Comparison of ENCODE assay signal across 10 cellular contexts in the genomic region with DNA sequence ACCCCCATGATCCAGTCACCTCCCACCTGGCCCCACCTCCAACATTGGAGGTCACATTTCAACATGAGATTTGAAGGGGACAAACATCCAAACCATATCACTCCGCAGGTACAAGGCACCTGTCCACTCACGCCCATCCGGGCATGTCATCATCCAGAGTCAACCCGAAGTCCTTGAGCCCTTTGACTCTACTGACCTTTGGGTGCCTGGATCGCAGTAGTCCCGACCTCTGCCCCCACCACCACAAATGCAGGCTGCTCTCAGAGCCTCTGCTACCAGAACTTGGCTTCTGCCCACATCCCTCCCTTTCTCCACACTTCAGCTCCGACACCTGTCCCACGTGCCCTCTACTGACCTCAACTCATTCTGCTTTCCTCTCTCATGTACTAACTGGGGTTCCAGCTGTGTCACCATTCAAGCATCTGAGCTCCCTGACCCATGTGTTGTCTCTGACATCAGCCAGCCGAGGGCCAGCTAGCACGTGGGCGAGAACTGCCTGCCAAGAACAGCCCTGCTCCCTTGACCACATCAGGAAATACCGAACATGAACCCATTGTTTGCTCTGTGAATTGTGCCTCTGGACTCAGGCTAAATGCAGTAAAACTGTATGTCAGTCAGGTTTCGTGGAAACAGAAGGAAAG.
DNase-seq lines count a peak whose midpoint lies in the region; ATAC-seq, FAIRE-seq and TF ChIP-seq lines count a peak whose summit lies in the region.
"Had no signal": no experiment of that assay in that cellular context is flagged by ENCODE, and none has a peak within 500 bp of the region (broad histone marks: within the 10 kb centered on the region; RNA-seq: fewer than 3 reads in every experiment).

No MANE protein-coding gene starts in this region.

- H3K36me3 ChIP-seq in lower lobe of right lung (no peaks in the 10 kb centered on the region), vagina (no peaks in the 10 kb centered on the region)

- TF ChIP-seq RAD21 in A549 (conservative IDR thresholded peaks at IDR 0.05 in 1 of 2, IDR thresholded peaks at IDR 0.05 in 1 of 2): no peak

- POLR2A ChIA-PET in A549 (lab: Yijun Ruan, JAX): no interaction called here

- FAIRE-seq in A549 (lab: Jason Lieb, UNC): no peak
- FAIRE-seq in GM12892 (lab: Jason Lieb, UNC): no peak

- TF ChIP-seq POLR2A in A549 (IDR thresholded peaks at IDR 0.05; ENCODE audit: low read length): no peak
- TF ChIP-seq POLR2A in GM12892 (IDR thresholded peaks at IDR 0.05; ENCODE audit: low read depth, low read length): no peak
- no peak for TF ChIP-seq POLR2A in vagina (IDR thresholded peaks at IDR 0.05)

- DNase-seq in A549 (ENCODE audit: low read depth in 1 of 2, low spot score in 1 of 2): peak in 1 of 2 experiments; percentile 45
- DNase-seq in NCI-H1092 (lab: John Stamatoyannopoulos, UW): peak; percentile 42
- peak; percentile 77 for DNase-seq in coronary artery (ENCODE audit: low spot score)
- DNase-seq in lower lobe of right lung: peak; percentile 51
- no peak for DNase-seq in DMS 273 (lab: John Stamatoyannopoulos, UW; ENCODE audit: unreplicated experiment)
- no peak for DNase-seq in GM12892 (ENCODE audit: insufficient read length)
- no peak for DNase-seq in vagina (ENCODE audit: extremely low spot score in 2 of 2)
- DNase-seq: NCI-H524 treated with DMSO at 0.1 percent for 48 hours had no signal

- CTCF ChIA-PET in A549 (lab: Yijun Ruan, JAX): interaction anchor here (1.4 kb wide), 1 partner anchor 388 kb away, joined by 3 read pairs; no protein-coding TSS in a partner anchor

- H3K27ac ChIP-seq in A549: peak overlapping the region in 1 of 2 experiments; percentile 35; a peak in 1 of 6 replicates
- H3K27ac ChIP-seq in coronary artery: peak overlapping the region in 1 of 2 donors; percentile 51
- H3K27ac ChIP-seq in lower lobe of right lung: no peak overlapping the region
- H3K27ac ChIP-seq in vagina: no peak overlapping the region

- H3K4me2 ChIP-seq in A549: peak overlapping the region; percentile 26; the same call in 1 of the 3 replicates
- H3K4me2 ChIP-seq: GM23338 had no signal

- H3K9me3 ChIP-seq in A549 (no peaks in the 10 kb centered on the region), lower lobe of right lung (no peaks in the 10 kb centered on the region), vagina (no peaks in the 10 kb centered on the region)

- TF ChIP-seq EP300 in A549 (IDR thresholded peaks at IDR 0.05): no peak

- H3K27me3 ChIP-seq in lower lobe of right lung (ENCODE audit: low read depth): no peaks in the 10 kb centered on the region
- no peaks in the 10 kb centered on the region for H3K27me3 ChIP-seq in vagina

- intact Hi-C loops in lower lobe of right lung (cut with DNase I) (no loop called here), vagina (cut with DNase I) (no loop called here)

- no peak for ATAC-seq in A549
- ATAC-seq in lower lobe of right lung: peak; percentile 68
- ATAC-seq in HG03097 (IDR thresholded peaks at IDR 0.05; ENCODE audit: low FRiP score, unreplicated experiment): no peak
- ATAC-seq: GM23338 had no signal

- H3K4me1 ChIP-seq in A549 (peaks cover 41% of the 10 kb centered on the region), lower lobe of right lung (peaks cover 40% of the 10 kb centered on the region), vagina (peaks cover 13% of the 10 kb centered on the region)

- WGBS in A549 (ENCODE audit: missing lambda C conversion rate): 57% methylated on average over 13 of the region's 13 CpGs

- H3K4me3 ChIP-seq in A549: no peak overlapping the region
- H3K4me3 ChIP-seq in coronary artery: no peak overlapping the region
- H3K4me3 ChIP-seq in lower lobe of right lung: no peak overlapping the region
- H3K4me3 ChIP-seq in vagina: no peak overlapping the region
- H3K4me3 ChIP-seq: GM23338 had no signal

- TF ChIP-seq CTCF in A549 (IDR thresholded peaks at IDR 0.05) (no peak), coronary artery (IDR thresholded peaks at IDR 0.05) (no peak), lower lobe of right lung (IDR thresholded peaks at IDR 0.05) (no peak), vagina (IDR thresholded peaks at IDR 0.05) (no peak)

TF ChIP-seq in A549, 52 proteins besides CTCF, POLR2A, EP300 and RAD21:
- TF ChIP-seq, protein P1, sequence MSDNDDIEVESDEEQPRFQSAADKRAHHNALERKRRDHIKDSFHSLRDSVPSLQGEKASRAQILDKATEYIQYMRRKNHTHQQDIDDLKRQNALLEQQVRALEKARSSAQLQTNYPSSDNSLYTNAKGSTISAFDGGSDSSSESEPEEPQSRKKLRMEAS (IDR thresholded peaks at IDR 0.05): peak; percentile 71
- TF ChIP-seq, protein P2, sequence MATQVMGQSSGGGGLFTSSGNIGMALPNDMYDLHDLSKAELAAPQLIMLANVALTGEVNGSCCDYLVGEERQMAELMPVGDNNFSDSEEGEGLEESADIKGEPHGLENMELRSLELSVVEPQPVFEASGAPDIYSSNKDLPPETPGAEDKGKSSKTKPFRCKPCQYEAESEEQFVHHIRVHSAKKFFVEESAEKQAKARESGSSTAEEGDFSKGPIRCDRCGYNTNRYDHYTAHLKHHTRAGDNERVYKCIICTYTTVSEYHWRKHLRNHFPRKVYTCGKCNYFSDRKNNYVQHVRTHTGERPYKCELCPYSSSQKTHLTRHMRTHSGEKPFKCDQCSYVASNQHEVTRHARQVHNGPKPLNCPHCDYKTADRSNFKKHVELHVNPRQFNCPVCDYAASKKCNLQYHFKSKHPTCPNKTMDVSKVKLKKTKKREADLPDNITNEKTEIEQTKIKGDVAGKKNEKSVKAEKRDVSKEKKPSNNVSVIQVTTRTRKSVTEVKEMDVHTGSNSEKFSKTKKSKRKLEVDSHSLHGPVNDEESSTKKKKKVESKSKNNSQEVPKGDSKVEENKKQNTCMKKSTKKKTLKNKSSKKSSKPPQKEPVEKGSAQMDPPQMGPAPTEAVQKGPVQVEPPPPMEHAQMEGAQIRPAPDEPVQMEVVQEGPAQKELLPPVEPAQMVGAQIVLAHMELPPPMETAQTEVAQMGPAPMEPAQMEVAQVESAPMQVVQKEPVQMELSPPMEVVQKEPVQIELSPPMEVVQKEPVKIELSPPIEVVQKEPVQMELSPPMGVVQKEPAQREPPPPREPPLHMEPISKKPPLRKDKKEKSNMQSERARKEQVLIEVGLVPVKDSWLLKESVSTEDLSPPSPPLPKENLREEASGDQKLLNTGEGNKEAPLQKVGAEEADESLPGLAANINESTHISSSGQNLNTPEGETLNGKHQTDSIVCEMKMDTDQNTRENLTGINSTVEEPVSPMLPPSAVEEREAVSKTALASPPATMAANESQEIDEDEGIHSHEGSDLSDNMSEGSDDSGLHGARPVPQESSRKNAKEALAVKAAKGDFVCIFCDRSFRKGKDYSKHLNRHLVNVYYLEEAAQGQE (IDR thresholded peaks at IDR 0.05): no peak
- no peak for TF ChIP-seq ZFP36 (IDR thresholded peaks at IDR 0.05; ENCODE audit: borderline replicate concordance, partially characterized antibody)

Comparison
In these comparisons a context has a peak if more than half of its experiments do, and no peak if none do; other contexts are left out.
1. ATAC-seq: peak in lower lobe of right lung (2 of 2); none in A549 (0 of 2) and HG03097 (single experiment).
2. DNase-seq: peak in NCI-H1092 (single experiment), coronary artery (single experiment) and lower lobe of right lung (single experiment); none in DMS 273 (single experiment), GM12892 (single experiment) and vagina (0 of 2).